ENCODE assay signal across 9 cellular contexts in the genomic region with DNA sequence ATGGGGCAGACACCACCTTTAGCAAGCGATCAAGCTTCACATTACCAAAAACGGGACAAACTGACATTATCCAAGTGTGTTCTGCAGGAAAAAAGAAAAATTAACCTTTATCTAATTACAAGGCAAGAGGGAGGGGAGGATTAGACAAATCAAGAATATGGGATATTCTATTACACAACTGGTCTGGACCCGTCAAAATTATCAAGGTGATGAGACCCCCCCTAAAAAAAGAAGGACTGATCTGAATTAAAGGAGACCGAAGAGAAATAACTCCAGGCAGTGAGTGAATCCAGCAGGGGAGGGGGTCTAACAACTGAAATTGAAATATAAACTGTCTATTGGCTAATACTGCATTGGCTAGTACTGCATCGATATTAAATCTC. TPM values are rescaled to one million over a fixed set of nuclear protein-coding genes. Genes with fewer than 3 reads are reported as not detected.
A peak's percentile ranks its signal among the peaks of the same experiment; 100 is the strongest.
DNase-seq lines count a peak whose midpoint lies in the region; ATAC-seq and TF ChIP-seq lines count a peak whose summit lies in the region.
"Had no signal": no experiment of that assay in that cellular context is flagged by ENCODE, and none has a peak within 500 bp of the region (broad histone marks: within the 10 kb centered on the region; RNA-seq: fewer than 3 reads in every experiment).

No MANE protein-coding gene starts in this region.

- peak overlapping the region; percentile 79 for H3K4me3 ChIP-seq in AG04450 (ENCODE audit: low read depth, low read length)
- H3K4me3 ChIP-seq in Jurkat, Clone E6-1 (ENCODE audit: low read length): peak overlapping the region; percentile 69
- H3K4me3 ChIP-seq in naive thymus-derived CD4-positive, alpha-beta T cell (ENCODE audit: low read length): peak overlapping the region; percentile 74

- CTCF ChIA-PET in AG04450 (lab: Charles Lee): interaction anchor here (2.4 kb wide), 1 partner anchor 229 kb away, joined by 18 read pairs; no protein-coding TSS in a partner anchor
- CTCF ChIA-PET in naive thymus-derived CD4-positive, alpha-beta T cell (lab: Charles Lee): interaction anchor here (0.6 kb wide), 1 partner anchor 413 kb away, joined by 5 read pairs; no protein-coding TSS in a partner anchor

- POLR2A ChIA-PET in AG04450 (lab: Yijun Ruan, JAX): no interaction called here
- POLR2A ChIA-PET in naive thymus-derived CD4-positive, alpha-beta T cell (lab: Charles Lee): interaction anchor here (0.6 to 1.7 kb wide), 5 partner anchors 201 to 1651 kb away, joined by 3 to 10 read pairs (median 5); a partner anchor contains a TSS

- peaks cover 0 to 2% (median 0%) of the 10 kb centered on the region in 5 donors for H3K27me3 Mint-ChIP-seq in naive thymus-derived CD4-positive, alpha-beta T cell

- no peak for DNase-seq in AG04450 (ENCODE audit: low read depth, low spot score)
- no peak for DNase-seq in Jurkat, Clone E6-1 (ENCODE audit: low read depth, low spot score)
- no peak for DNase-seq in naive thymus-derived CD4-positive, alpha-beta T cell
- no peak for DNase-seq in NCI-H345 treated with DMSO at 0.1 percent for 48 hours (lab: John Stamatoyannopoulos, UW; ENCODE audit: unreplicated experiment)
- no peak for DNase-seq in hypothalamus (lab: John Stamatoyannopoulos, UW)
- DNase-seq in activated gamma-delta T cell treated with Interleukin-2 at 50 U/mL for 16 hours: no peak

- H3K4me3 Mint-ChIP-seq in naive thymus-derived CD4-positive, alpha-beta T cell: peak overlapping the region; percentile 84 to 99 (median 95)

- no peak for TF ChIP-seq CTCF in AG04450 (IDR thresholded peaks at IDR 0.05; ENCODE audit: low read depth, low read length)

- H3K36me3 ChIP-seq in naive thymus-derived CD4-positive, alpha-beta T cell (ENCODE audit: control insufficient read depth in 2 of 3, insufficient read depth in 3 of 3, low read length in 3 of 3): peaks cover 0 to 15% (median 6%) of the 10 kb centered on the region in 3 experiments

- H3K27ac ChIP-seq in AG04450 (ENCODE audit: low read depth, low read length): no peak overlapping the region
- H3K27ac ChIP-seq in cingulate gyrus (ENCODE audit: low read depth, low read length): peak overlapping the region; percentile 99
- peak overlapping the region; percentile 92 for H3K27ac ChIP-seq in naive thymus-derived CD4-positive, alpha-beta T cell (ENCODE audit: low read depth, low read length)

- H3K9me3 Mint-ChIP-seq in naive thymus-derived CD4-positive, alpha-beta T cell: no peaks in the 10 kb centered on the region

- H3K27ac Mint-ChIP-seq in naive thymus-derived CD4-positive, alpha-beta T cell: peak overlapping the region; percentile 98 to 100 (median 99)

- peaks cover 15 to 50% (median 27%) of the 10 kb centered on the region in 7 donors for H3K4me1 Mint-ChIP-seq in naive thymus-derived CD4-positive, alpha-beta T cell

- ATAC-seq in naive thymus-derived CD4-positive, alpha-beta T cell: no peak
- no peak for ATAC-seq in GM21367 (IDR thresholded peaks at IDR 0.05; ENCODE audit: unreplicated experiment)

- no peaks in the 10 kb centered on the region for H3K27me3 ChIP-seq in AG04450 (ENCODE audit: control insufficient read depth, insufficient read depth, low read length)
- H3K27me3 ChIP-seq in naive thymus-derived CD4-positive, alpha-beta T cell (ENCODE audit: control insufficient read depth in 2 of 2, insufficient read depth in 2 of 2, low read length in 2 of 2): no peaks in the 10 kb centered on the region

- H3K36me3 Mint-ChIP-seq in naive thymus-derived CD4-positive, alpha-beta T cell: peaks cover 0 to 20% (median 11%) of the 10 kb centered on the region in 5 donors

- no peaks in the 10 kb centered on the region for H3K9me3 ChIP-seq in AG04450 (ENCODE audit: control insufficient read depth, insufficient read depth, low read length)
- no peaks in the 10 kb centered on the region for H3K9me3 ChIP-seq in naive thymus-derived CD4-positive, alpha-beta T cell (ENCODE audit: control insufficient read depth in 2 of 3, low read length in 3 of 3)

- H3K4me1 ChIP-seq in naive thymus-derived CD4-positive, alpha-beta T cell (ENCODE audit: control insufficient read depth in 2 of 2, insufficient read depth in 2 of 2, low read length in 2 of 2): peaks cover 7 to 10% of the 10 kb centered on the region in 2 donors

- intact Hi-C loops in naive thymus-derived CD4-positive, alpha-beta T cell (cut with micrococcal nuclease): loop anchor here (1.0 to 10.0 kb wide), 9 partner anchors 357 to 1946 kb away; a partner anchor contains a TSS

RNA-seq across cellular contexts. Expression of a gene that starts 0.4 kb away (rescaled TPM):
- 23.0 and 23.6 TPM in 2 replicates for polyA plus RNA-seq in AG04450 (2011; rRNA removed)
- 10.6 and 11.6 TPM in 2 replicates for polyA minus RNA-seq in AG04450 (2011; rRNA and poly(A)+ RNA removed)
- polyA plus RNA-seq in Jurkat, Clone E6-1 (2012; ENCODE audit: insufficient read depth, insufficient read length): 38.2 TPM
- 10 to 100 TPM; 24.0 to 30.0 (median 25.5) TPM for total RNA-seq in naive thymus-derived CD4-positive, alpha-beta T cell
- 10 to 100 TPM; 32.7 to 48.3 TPM for polyA plus RNA-seq in naive thymus-derived CD4-positive, alpha-beta T cell

RNA-seq across cellular contexts. Expression of a gene that starts 48.5 kb away (rescaled TPM):
- 0.05 and 0.15 TPM in 2 replicates for polyA plus RNA-seq in AG04450 (2011; rRNA removed)
- not detected in 2 replicates for polyA minus RNA-seq in AG04450 (2011; rRNA and poly(A)+ RNA removed)
- not detected for polyA plus RNA-seq in Jurkat, Clone E6-1 (2012; ENCODE audit: insufficient read depth, insufficient read length)
- not detected for total RNA-seq in naive thymus-derived CD4-positive, alpha-beta T cell
- under 1 TPM in 1 of 2 donors, not detected in 1; 0.68 TPM for polyA plus RNA-seq in naive thymus-derived CD4-positive, alpha-beta T cell
- total RNA-seq: NCI-H460 had no signal
